20 cellular contexts compared by ENCODE assay signal in genomic region chrX:150870059-150870458, GRCh38.
"Had no signal": no experiment of that assay in that cellular context is flagged by ENCODE, and none has a peak within 500 bp of the region (broad histone marks: within the 10 kb centered on the region; RNA-seq: fewer than 3 reads in every experiment).

No MANE protein-coding gene starts in this region.

- H3K4me3 ChIP-seq: spleen, upper lobe of right lung had no signal

- H3K36me3 ChIP-seq: upper lobe of right lung had no signal

- H3K27ac ChIP-seq: parathyroid adenoma, upper lobe of right lung had no signal

- H3K27me3 ChIP-seq: spleen, upper lobe of right lung had no signal

- H2AFZ ChIP-seq: parathyroid adenoma had no signal

- H3K4me1 ChIP-seq: parathyroid adenoma, upper lobe of right lung had no signal

- DNase-seq: activated CD4-positive, alpha-beta T cell treated with anti-CD3 and anti-CD28 coated beads, Interleukin-2, amount 10 ng/mL, durations not matched to agents 24 days and 14 days; activated CD4-positive, CD25-positive, alpha-beta regulatory T cell; activated CD8-positive, alpha-beta T cell treated with anti-CD3 and anti-CD28 coated beads, Interleukin-2, amount 10 ng/mL, durations not matched to agents 7 days and 5 days; activated effector memory CD4-positive, alpha-beta T cell treated with Interleukin-2 at 50 U/mL for 16 hours; activated naive CD4-positive, alpha-beta T cell treated with anti-CD3 and anti-CD28 coated beads, Interleukin-2, amount 10 ng/mL, durations not matched to agents 7 days and 5 days; activated T-cell treated with anti-CD3 and anti-CD28 coated beads, Interleukin-2, amount 50 U/mL, for 4 hours; aorta; cerebellar nuclear complex; effector CD8-positive, alpha-beta T cell; kidney; mesenchymal stem cell; naive thymus-derived CD4-positive, alpha-beta T cell; spleen; stimulated activated CD4-positive, alpha-beta T cell treated with anti-CD3 and anti-CD28 coated beads, Interleukin-4, amount 100 ng/mL, for 4 hours; T-helper 1 cell; T-helper 9 cell; upper lobe of right lung had no signal

- ATAC-seq: activated CD8-positive, alpha-beta T cell treated with anti-CD3 and anti-CD28 coated beads, Interleukin-2, amount 10 ng/mL, durations not matched to agents 7 days and 5 days; activated T-cell treated with anti-CD3 and anti-CD28 coated beads, Interleukin-2, amount 50 U/mL, for 4 hours; esophagus mucosa; naive thymus-derived CD4-positive, alpha-beta T cell; stimulated activated memory B cell treated with anti-CD40 and anti-IgM and Interleukin-4, amounts not matched to agents 10 μg/mL and 1 μg/mL and 100 μg/mL, for 72 hours had no signal

- H3K9me3 ChIP-seq: spleen, upper lobe of right lung had no signal

- FAIRE-seq: kidney had no signal

- H3K9ac ChIP-seq: parathyroid adenoma had no signal
